Comparison of ENCODE assay signal across 2 cellular contexts in genomic region chr5:134070979-134071849, GRCh38.
A peak's percentile ranks its signal among the peaks of the same experiment; 100 is the strongest.
TF ChIP-seq lines count a peak whose summit lies in the region.

No MANE protein-coding gene starts in this region.

TF ChIP-seq in GM12878, 131 proteins besides CTCF, POLR2A, EP300 and RAD21 (continues in another document):
- TF ChIP-seq TCF3 (IDR thresholded peaks at IDR 0.05; ENCODE audit: borderline replicate concordance, insufficient read depth, low read depth, low read length) (peak; percentile 86; the same call in 1 of the 2 replicates), MEF2A (IDR thresholded peaks at IDR 0.05; ENCODE audit: insufficient read depth, low read depth, low read length) (0 out of 2 replicates have a peak, but pooled peaks have one; percentile 19), RFX5 (IDR thresholded peaks at IDR 0.05; ENCODE audit: low read depth, low read length) (no peak), SP1 (IDR thresholded peaks at IDR 0.05; ENCODE audit: low read depth, low read length) (peak; percentile 17), ASH2L (IDR thresholded peaks at IDR 0.05; ENCODE audit: borderline replicate concordance, low read depth) (no peak), RELA (IDR thresholded peaks at IDR 0.05; ENCODE audit: borderline replicate concordance, partially characterized antibody) (peak; percentile 69), NFYA (IDR thresholded peaks at IDR 0.05; ENCODE audit: borderline replicate concordance, low read depth, low read length) (no peak), CUX1 (IDR thresholded peaks at IDR 0.05; ENCODE audit: insufficient replicate concordance, low read depth, low read length) (peak; percentile 57), PAX5 (IDR thresholded peaks at IDR 0.05; ENCODE audit: borderline replicate concordance, low read depth, low read length) (peak; percentile 35), ATF2 (IDR thresholded peaks at IDR 0.05; ENCODE audit: low read length) (peak; percentile 76), ZBTB11 (CRISPR knock-in tag; IDR thresholded peaks at IDR 0.05) (no peak), FOS (IDR thresholded peaks at IDR 0.05; ENCODE audit: borderline replicate concordance, extremely low read depth, insufficient read length) (no peak), YY1 (IDR thresholded peaks at IDR 0.05; ENCODE audit: low read depth, low read length) (peak; percentile 52; the same call in 1 of the 2 replicates), HCFC1 (IDR thresholded peaks at IDR 0.05; ENCODE audit: low read length) (no peak; the same call in 1 of the 2 replicates), IRF5 (IDR thresholded peaks at IDR 0.05; ENCODE audit: borderline replicate concordance) (no peak)

TF ChIP-seq in HepG2, 621 proteins besides CTCF, POLR2A, EP300 and RAD21 (continues in another document):
- TF ChIP-seq HNRNPUL1 (IDR thresholded peaks at IDR 0.05; ENCODE audit: low read depth, low read length) (0 out of 2 replicates have a peak, but pooled peaks have one; percentile 33), GLI4 (CRISPR knock-in tag; IDR thresholded peaks at IDR 0.05; ENCODE audit: borderline replicate concordance) (no peak; the same call in 1 of the 2 replicates), ZBTB21 (CRISPR knock-in tag; IDR thresholded peaks at IDR 0.05) (no peak), RFX1 (IDR thresholded peaks at IDR 0.05) (no peak), ZSCAN9 (CRISPR knock-in tag; IDR thresholded peaks at IDR 0.05; ENCODE audit: borderline replicate concordance) (peak; percentile 46; the same call in 1 of the 2 replicates), DR1 (CRISPR knock-in tag; IDR thresholded peaks at IDR 0.05) (no peak), YY1 (IDR thresholded peaks at IDR 0.05; ENCODE audit: insufficient read depth, insufficient replicate concordance, low read depth, low read length) (peak; percentile 57), MED13 (CRISPR knock-in tag; IDR thresholded peaks at IDR 0.05) (no peak), SNAPC5 (CRISPR knock-in tag; IDR thresholded peaks at IDR 0.05; ENCODE audit: borderline replicate concordance) (peak; percentile 71; the same call in 1 of the 2 replicates), ZFYVE20 (CRISPR knock-in tag; IDR thresholded peaks at IDR 0.05; ENCODE audit: borderline replicate concordance, low read depth) (no peak), ELF4 (CRISPR knock-in tag; IDR thresholded peaks at IDR 0.05; ENCODE audit: borderline replicate concordance) (no peak), ZBTB14 (CRISPR knock-in tag; IDR thresholded peaks at IDR 0.05) (no peak), GZF1 (CRISPR knock-in tag; IDR thresholded peaks at IDR 0.05) (no peak), ZNF24 (IDR thresholded peaks at IDR 0.05) (no peak), CERS6 (CRISPR knock-in tag; IDR thresholded peaks at IDR 0.05) (no peak), FOXM1 (CRISPR knock-in tag; IDR thresholded peaks at IDR 0.05) (0 out of 2 replicates have a peak, but pooled peaks have one; percentile 3), ZNF501 (CRISPR knock-in tag; IDR thresholded peaks at IDR 0.05) (peak; percentile 81; the same call in 1 of the 2 replicates), HCFC1 (IDR thresholded peaks at IDR 0.05; ENCODE audit: low read depth, low read length) (no peak), THAP11 (CRISPR knock-in tag; IDR thresholded peaks at IDR 0.05) (peak; percentile 74), XRCC5 (optimal IDR thresholded peaks at IDR 0.05; ENCODE audit: low read length) (peak; percentile 91), MBD4 (IDR thresholded peaks at IDR 0.05; ENCODE audit: borderline replicate concordance, low read length) (no peak), UBTF (CRISPR knock-in tag; IDR thresholded peaks at IDR 0.05) (peak; percentile 61), ZSCAN12 (CRISPR knock-in tag; IDR thresholded peaks at IDR 0.05) (no peak), ZSCAN29 (CRISPR knock-in tag; conservative IDR thresholded peaks at IDR 0.05) (no peak), ELF1 (CRISPR knock-in tag; IDR thresholded peaks at IDR 0.05) (peak; percentile 51; the same call in 1 of the 2 replicates), CSRNP1 (CRISPR knock-in tag; IDR thresholded peaks at IDR 0.05) (no peak; the same call in 1 of the 2 replicates), MAFK (conservative IDR thresholded peaks at IDR 0.05 in 1 of 2, IDR thresholded peaks at IDR 0.05 in 1 of 2; ENCODE audit: low read length in 2 of 2) (no peak), DNMT1 (CRISPR knock-in tag; IDR thresholded peaks at IDR 0.05) (no peak), ZNF549 (CRISPR knock-in tag; IDR thresholded peaks at IDR 0.05) (no peak), THAP7 (CRISPR knock-in tag; IDR thresholded peaks at IDR 0.05) (peak; percentile 53; the same call in 1 of the 2 replicates), ZNF432 (CRISPR knock-in tag; IDR thresholded peaks at IDR 0.05; ENCODE audit: borderline replicate concordance) (no peak), CEBPG (CRISPR knock-in tag; IDR thresholded peaks at IDR 0.05) (peak; percentile 54), THAP8 (CRISPR knock-in tag; IDR thresholded peaks at IDR 0.05; ENCODE audit: borderline replicate concordance) (no peak), NCOR1 (IDR thresholded peaks at IDR 0.05; ENCODE audit: borderline replicate concordance, low read length) (peak; percentile 67; the same call in 1 of the 2 replicates), HMGA1 (CRISPR knock-in tag; conservative IDR thresholded peaks at IDR 0.05) (no peak), YEATS4 (CRISPR knock-in tag; IDR thresholded peaks at IDR 0.05; ENCODE audit: borderline replicate concordance) (peak; percentile 72), MYC (CRISPR knock-in tag; IDR thresholded peaks at IDR 0.05; ENCODE audit: borderline replicate concordance) (peak; percentile 86), AKNA (CRISPR knock-in tag; IDR thresholded peaks at IDR 0.05; ENCODE audit: borderline replicate concordance) (no peak), AGO1 (IDR thresholded peaks at IDR 0.05; ENCODE audit: low read depth, low read length, poor library complexity, severe bottlenecking) (peak; percentile 46), FOXA1 (IDR thresholded peaks at IDR 0.05) (no peak), FOXA1 (CRISPR knock-in tag; IDR thresholded peaks at IDR 0.05) (no peak; the same call in 1 of the 2 replicates), E2F1 (CRISPR knock-in tag; IDR thresholded peaks at IDR 0.05) (0 out of 2 replicates have a peak, but pooled peaks have one; percentile 17), ZBTB34 (CRISPR knock-in tag; IDR thresholded peaks at IDR 0.05) (0 out of 2 replicates have a peak, but pooled peaks have one; percentile 41), TCF7 (IDR thresholded peaks at IDR 0.05; ENCODE audit: low read depth) (peak; percentile 98), ZNF720 (CRISPR knock-in tag; IDR thresholded peaks at IDR 0.05) (no peak)
